In the genomic region with DNA sequence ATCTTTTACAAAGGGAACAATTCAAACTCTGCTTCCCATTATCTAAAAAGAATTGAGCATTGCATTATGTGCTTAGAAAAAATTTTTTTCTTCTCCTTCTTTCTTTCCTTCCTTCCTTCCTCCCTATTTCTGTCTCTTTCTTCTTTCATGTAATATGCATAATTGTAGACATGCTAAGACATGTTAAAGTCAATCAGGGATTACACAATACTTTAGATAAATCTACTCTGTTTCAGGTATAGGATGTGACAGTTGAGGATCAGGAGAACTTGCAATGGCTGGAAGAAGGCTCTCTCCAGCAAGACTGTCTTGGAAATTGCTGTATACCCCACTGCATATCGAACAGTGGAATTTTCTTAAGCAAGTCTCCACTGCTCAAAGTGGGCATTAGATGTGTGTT, we compare ENCODE assay signal across 20 cellular contexts.
"Had no signal": no experiment of that assay in that cellular context is flagged by ENCODE, and none has a peak within 500 bp of the region (broad histone marks: within the 10 kb centered on the region; RNA-seq: fewer than 3 reads in every experiment).

No MANE protein-coding gene starts in this region.

- H3K27ac ChIP-seq: coronary artery, dorsolateral prefrontal cortex, esophagus muscularis mucosa, foreskin keratinocyte, gastroesophageal sphincter, heart left ventricle, hepatocyte, left lung, lower lobe of right lung had no signal

- H3K4me1 Mint-ChIP-seq: immature natural killer cell, memory B cell had no signal

- ATAC-seq: foreskin keratinocyte, gastroesophageal sphincter, heart left ventricle, left cardiac atrium, left lung, left ventricle myocardium superior, lower lobe of right lung had no signal

- H3K4me1 ChIP-seq: esophagus muscularis mucosa, foreskin keratinocyte, gastroesophageal sphincter, heart left ventricle, left lung, lower lobe of right lung had no signal

- H3K4me2 ChIP-seq: hepatocyte had no signal

- H3K27me3 ChIP-seq: dorsolateral prefrontal cortex, esophagus muscularis mucosa, foreskin keratinocyte, gastroesophageal sphincter, heart left ventricle, hepatocyte, left lung had no signal

- H3K27ac Mint-ChIP-seq: immature natural killer cell, memory B cell had no signal

- H3K36me3 ChIP-seq: esophagus muscularis mucosa, gastroesophageal sphincter, heart left ventricle, left lung, lower lobe of right lung had no signal

- H2AFZ ChIP-seq: hepatocyte had no signal

- H3K9me3 ChIP-seq: lower lobe of right lung had no signal

- H3K79me2 ChIP-seq: hepatocyte had no signal

- DNase-seq: dermis blood vessel endothelial cell; dorsolateral prefrontal cortex; effector CD4-positive, alpha-beta T cell; effector memory CD4-positive, alpha-beta T cell; foreskin keratinocyte; heart left ventricle; hypothalamus; immature natural killer cell; islet precursor cell; left cardiac atrium; left lung; left ventricle myocardium superior; lower lobe of right lung; mesendoderm; midbrain had no signal

- H3K4me3 ChIP-seq: coronary artery, dorsolateral prefrontal cortex, esophagus muscularis mucosa, gastroesophageal sphincter, heart left ventricle, hepatocyte, left lung, lower lobe of right lung had no signal

- H3K4me3 Mint-ChIP-seq: immature natural killer cell, memory B cell had no signal
